In genomic region chr15:39172380-39173281, GRCh38 we compare ENCODE assay signal across 9 cellular contexts.
A peak's percentile ranks its signal among the peaks of the same experiment; 100 is the strongest.
DNase-seq lines count a peak whose midpoint lies in the region; ATAC-seq and TF ChIP-seq lines count a peak whose summit lies in the region.
"Had no signal": no experiment of that assay in that cellular context is flagged by ENCODE, and none has a peak within 500 bp of the region (broad histone marks: within the 10 kb centered on the region; RNA-seq: fewer than 3 reads in every experiment).

No MANE protein-coding gene starts in this region.

- intact Hi-C loops in sigmoid colon (cut with DNase I), result loop anchor here (1.0 to 10.0 kb wide), 6 partner anchors 185 to 582 kb away; no protein-coding TSS in a partner anchor

- TF ChIP-seq POLR2A in sigmoid colon (IDR thresholded peaks at IDR 0.05), result no peak

- WGBS in GM23248 (ENCODE audit: low coverage in 1 of 2, low lambda C conversion rate in 2 of 2, missing lambda C conversion rate in 2 of 2), 2 experiments, result 43 to 45% methylated on average over 17 of the region's 17 CpGs
- 60 to 63% methylated on average over 17 of the region's 17 CpGs for WGBS in sigmoid colon, 2 donors

- H3K79me2 ChIP-seq in GM23248 (ENCODE audit: insufficient read depth), result peaks cover 20% of the 10 kb centered on the region

- H2AFZ ChIP-seq in GM23248, result no peak overlapping the region

- TF ChIP-seq CTCF in sigmoid colon (IDR thresholded peaks at IDR 0.05), result no peak

- H3K4me1 ChIP-seq in GM23248 (ENCODE audit: insufficient read depth) (peaks cover 20% of the 10 kb centered on the region), adipocyte (ENCODE audit: control insufficient read depth, insufficient read depth, low read length) (peaks cover 24% of the 10 kb centered on the region), sigmoid colon (peaks cover 0 to 32% (median 25%) of the 10 kb centered on the region in 4 donors)

- H3K4me2 ChIP-seq in GM23248 (ENCODE audit: unreplicated experiment), result peak overlapping the region; percentile 38

- no peak for ATAC-seq in HG02759 (IDR thresholded peaks at IDR 0.05; ENCODE audit: unreplicated experiment)

- no peak overlapping the region for H3K4me3 ChIP-seq in GM23248
- no peak overlapping the region for H3K4me3 ChIP-seq in adipocyte (ENCODE audit: low read length)
- peak overlapping the region; percentile 4 to 39 (median 34) for H3K4me3 ChIP-seq in sigmoid colon
- H3K4me3 ChIP-seq: thoracic aorta had no signal

- DNase-seq in GM23248 (peak; percentile 64), adipocyte (ENCODE audit: low read depth) (no peak), hepatic stellate cell (ENCODE audit: low spot score) (peak; percentile 51), sigmoid colon (peak; percentile 77), NCI-H2029 treated with DMSO at 0.1 percent for 48 hours (lab: John Stamatoyannopoulos, UW) (no peak)
- DNase-seq in activated naive CD4-positive, alpha-beta T cell treated with anti-CD3 and anti-CD28 coated beads, Interleukin-2, amount 50 U/mL, for 16 hours, result no peak
- DNase-seq in activated T-cell treated with anti-CD3 and anti-CD28 coated beads, Interleukin-2, amount 50 U/mL, for 1 hour, result no peak

- H3K27me3 ChIP-seq in GM23248 (replicated peaks; ENCODE audit: insufficient read depth) (no peaks in the 10 kb centered on the region), adipocyte (replicated peaks; ENCODE audit: control insufficient read depth, insufficient read depth, low read length) (no peaks in the 10 kb centered on the region), sigmoid colon (no peaks in the 10 kb centered on the region)

- no peaks in the 10 kb centered on the region for H3K9me2 ChIP-seq in GM23248 (ENCODE audit: insufficient read depth)

- H3K9ac ChIP-seq in GM23248 (peak overlapping the region; percentile 66), adipocyte (ENCODE audit: low read length) (peak overlapping the region; percentile 74)

- no peaks in the 10 kb centered on the region for H3K9me3 ChIP-seq in GM23248 (ENCODE audit: low read depth)
- no peaks in the 10 kb centered on the region for H3K9me3 ChIP-seq in adipocyte (ENCODE audit: control insufficient read depth, low read length)
- H3K9me3 ChIP-seq in sigmoid colon, result no peaks in the 10 kb centered on the region
- H3K9me3 ChIP-seq: thoracic aorta had no signal

- H3F3A ChIP-seq in GM23248 (ENCODE audit: insufficient read depth), result peaks cover 38% of the 10 kb centered on the region

- in situ Hi-C loops in GM23248 (cut with MboI), result loop anchor here (5.0 to 10.0 kb wide), 2 partner anchors 192 to 410 kb away; partner anchors contain the start of gene THBS1

- H3K27ac ChIP-seq in GM23248 (peak overlapping the region; percentile 83), sigmoid colon (peak overlapping the region; percentile 73 to 78 (median 73))
- H3K27ac ChIP-seq: thoracic aorta had no signal

- no peak for TF ChIP-seq EP300 in sigmoid colon (IDR thresholded peaks at IDR 0.05)

- H3K36me3 ChIP-seq in GM23248 (ENCODE audit: low read depth) (no peaks in the 10 kb centered on the region), adipocyte (ENCODE audit: control insufficient read depth, insufficient read depth, low read length, severe bottlenecking) (no peaks in the 10 kb centered on the region), sigmoid colon (no peaks in the 10 kb centered on the region)
- H3K36me3 ChIP-seq: thoracic aorta had no signal

- H4K20me1 ChIP-seq in GM23248 (ENCODE audit: insufficient read depth), result no peaks in the 10 kb centered on the region

Comparison
In these comparisons a context has a peak if more than half of its experiments do, and no peak if none do; other contexts are left out.
1. DNase-seq: peak in GM23248 (single experiment), hepatic stellate cell (single experiment) and sigmoid colon (single experiment); none in adipocyte (single experiment), NCI-H2029 treated with DMSO at 0.1 percent for 48 hours (single experiment), activated naive CD4-positive, alpha-beta T cell treated with anti-CD3 and anti-CD28 coated beads, Interleukin-2, amount 50 U/mL, for 16 hours (single experiment) and activated T-cell treated with anti-CD3 and anti-CD28 coated beads, Interleukin-2, amount 50 U/mL, for 1 hour (single experiment).
2. H3K4me3 ChIP-seq: peak in sigmoid colon (4 of 4); none in GM23248 (single experiment) and adipocyte (single experiment).